22 cellular contexts compared by ENCODE assay signal in the genomic region with DNA sequence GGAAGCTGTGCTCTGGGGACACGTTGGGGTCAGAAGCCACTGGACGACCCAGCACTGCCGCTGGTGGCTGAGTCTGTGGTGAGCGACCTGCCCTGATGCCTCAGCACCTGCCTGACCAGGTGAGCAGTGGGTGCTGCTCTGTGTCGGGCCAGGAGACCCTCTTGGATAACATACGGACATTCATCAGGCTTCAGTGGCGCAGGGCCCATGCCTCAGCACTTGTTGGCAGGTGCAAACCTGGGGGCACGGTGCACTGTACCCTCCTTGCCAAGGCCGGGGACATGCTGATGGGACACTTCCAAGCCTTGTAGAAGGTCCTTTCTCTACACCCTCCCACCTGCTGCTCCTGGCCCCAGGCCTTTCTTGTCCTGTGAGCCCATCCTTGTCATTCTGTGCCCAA. TPM values are rescaled to one million over a fixed set of nuclear protein-coding genes. Genes with fewer than 3 reads are reported as not detected.
"Had no signal": no experiment of that assay in that cellular context is flagged by ENCODE, and none has a peak within 500 bp of the region (broad histone marks: within the 10 kb centered on the region; RNA-seq: fewer than 3 reads in every experiment).

No MANE protein-coding gene starts in this region.

- H3K9me3 ChIP-seq: esophagus squamous epithelium, sigmoid colon, testis, tibial artery had no signal

- H3K27ac ChIP-seq: coronary artery, esophagus squamous epithelium, parathyroid adenoma, sigmoid colon, testis, tibial artery had no signal

- DNase-seq: dermis blood vessel endothelial cell; effector memory CD4-positive, alpha-beta T cell; esophagus squamous epithelium; foreskin melanocyte; hypothalamus; immature natural killer cell; islet precursor cell; natural killer cell; sigmoid colon; stimulated activated CD4-positive, alpha-beta T cell treated with anti-CD3 and anti-CD28 coated beads, Interleukin-4, amount 100 ng/mL, for 4 hours; stimulated activated naive CD8-positive, alpha-beta T cell treated with anti-CD3 and anti-CD28 coated beads, Interleukin-15, Interleukin-2, amounts not matched to agents 100 U/mL and 50 U/mL, for 24 hours; testis; tibial artery had no signal

- H3K4me1 ChIP-seq: esophagus squamous epithelium, parathyroid adenoma, sigmoid colon, testis, tibial artery had no signal

- H3K4me3 ChIP-seq: coronary artery, esophagus squamous epithelium, lung, sigmoid colon, testis, tibial artery had no signal

- H2AFZ ChIP-seq: parathyroid adenoma had no signal

- H3K9ac ChIP-seq: parathyroid adenoma had no signal

- H3K36me3 ChIP-seq: esophagus squamous epithelium, sigmoid colon, tibial artery had no signal

- H3K27me3 ChIP-seq: testis had no signal

- ATAC-seq: natural killer cell; stimulated activated memory B cell treated with anti-CD40 and anti-IgM and Interleukin-4, amounts not matched to agents 10 μg/mL and 1 μg/mL and 100 μg/mL, for 72 hours; stimulated activated naive CD8-positive, alpha-beta T cell treated with anti-CD3 and anti-CD28 coated beads, Interleukin-15, Interleukin-2, amounts not matched to agents 100 U/mL and 50 U/mL, for 24 hours had no signal

RNA-seq across cellular contexts. Expression of gene MYT1, which starts 34.1 kb away (rescaled TPM):
- total RNA-seq: dermis blood vessel endothelial cell, endothelial cell of umbilical vein, epithelial cell of proximal tubule, esophagus squamous epithelium, mononuclear cell, natural killer cell, osteoblast, skeletal muscle tissue had no signal
- polyA plus RNA-seq: endothelial cell of umbilical vein, immature natural killer cell had no signal
